ENCODE assay signal across 1 cellular context in genomic region chr22:39528681-39529486, GRCh38.
TF ChIP-seq lines count a peak whose summit lies in the region.

No MANE protein-coding gene starts in this region.

TF ChIP-seq in K562, 482 proteins besides CTCF, POLR2A, EP300 and RAD21 (continued from another document and continues in another):
- TF ChIP-seq ZBTB40 (IDR thresholded peaks at IDR 0.05) (peak; percentile 51; the same call in 1 of the 2 replicates), ZBTB40 (CRISPR knock-in tag; IDR thresholded peaks at IDR 0.05) (no peak), ZNF274 (IDR thresholded peaks at IDR 0.05; ENCODE audit: borderline replicate concordance, low read depth, low read length) (no peak), MAFG (tag; conservative IDR thresholded peaks at IDR 0.05) (no peak), TCFL5 (CRISPR knock-in tag; conservative IDR thresholded peaks at IDR 0.05) (no peak), SRSF3 (IDR thresholded peaks at IDR 0.05; ENCODE audit: insufficient read depth, low read length) (no peak), ZNF79 (CRISPR knock-in tag; IDR thresholded peaks at IDR 0.05; ENCODE audit: low read depth) (no peak), NRF1 (conservative IDR thresholded peaks at IDR 0.05 in 1 of 2, IDR thresholded peaks at IDR 0.05 in 1 of 2) (no peak), CSDE1 (IDR thresholded peaks at IDR 0.05) (no peak), TEAD1 (CRISPR knock-in tag; IDR thresholded peaks at IDR 0.05) (peak in 1 of 2 experiments; percentile 65; a peak in 1 of 4 replicates), ZNF140 (CRISPR knock-in tag; IDR thresholded peaks at IDR 0.05) (no peak), ZSCAN32 (CRISPR knock-in tag; IDR thresholded peaks at IDR 0.05) (no peak), ZNF184 (CRISPR knock-in tag; IDR thresholded peaks at IDR 0.05) (no peak), ID3 (CRISPR knock-in tag; IDR thresholded peaks at IDR 0.05) (no peak), ID3 (tag; IDR thresholded peaks at IDR 0.05) (no peak), SIX5 (IDR thresholded peaks at IDR 0.05; ENCODE audit: borderline replicate concordance in 1 of 2, insufficient read depth in 1 of 2, low read depth in 1 of 2, low read length in 2 of 2) (no peak), E2F3 (CRISPR knock-in tag; IDR thresholded peaks at IDR 0.05) (no peak), SNIP1 (IDR thresholded peaks at IDR 0.05; ENCODE audit: low read depth) (no peak), SETDB1 (IDR thresholded peaks at IDR 0.05; ENCODE audit: low read length) (no peak), TGIF2 (CRISPR knock-in tag; IDR thresholded peaks at IDR 0.05) (no peak), EGR1 (conservative IDR thresholded peaks at IDR 0.05) (no peak), NCOA2 (IDR thresholded peaks at IDR 0.05; ENCODE audit: partially characterized antibody in 2 of 2) (no peak), POLR2AphosphoS2 (IDR thresholded peaks at IDR 0.05; ENCODE audit: low read length) (no peak), TEAD2 (tag; IDR thresholded peaks at IDR 0.05) (no peak), HNRNPK (IDR thresholded peaks at IDR 0.05; ENCODE audit: low read depth, low read length, poor library complexity, severe bottlenecking) (no peak), E2F6 (IDR thresholded peaks at IDR 0.05; ENCODE audit: borderline replicate concordance in 1 of 2, extremely low read depth in 1 of 2, insufficient read depth in 1 of 2, insufficient read length in 1 of 2, low read depth in 1 of 2, low read length in 1 of 2, poor library complexity in 1 of 2, severe bottlenecking in 1 of 2) (peak in 1 of 2 experiments; percentile 37), MTA2 (IDR thresholded peaks at IDR 0.05; ENCODE audit: low read depth) (no peak), ETS1 (conservative IDR thresholded peaks at IDR 0.05; ENCODE audit: control insufficient read depth, low read depth, low read length) (peak; percentile 76)
- TF ChIP-seq, protein P1, sequence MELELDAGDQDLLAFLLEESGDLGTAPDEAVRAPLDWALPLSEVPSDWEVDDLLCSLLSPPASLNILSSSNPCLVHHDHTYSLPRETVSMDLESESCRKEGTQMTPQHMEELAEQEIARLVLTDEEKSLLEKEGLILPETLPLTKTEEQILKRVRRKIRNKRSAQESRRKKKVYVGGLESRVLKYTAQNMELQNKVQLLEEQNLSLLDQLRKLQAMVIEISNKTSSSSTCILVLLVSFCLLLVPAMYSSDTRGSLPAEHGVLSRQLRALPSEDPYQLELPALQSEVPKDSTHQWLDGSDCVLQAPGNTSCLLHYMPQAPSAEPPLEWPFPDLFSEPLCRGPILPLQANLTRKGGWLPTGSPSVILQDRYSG (tag; conservative IDR thresholded peaks at IDR 0.05; ENCODE audit: low read depth), result no peak
- TF ChIP-seq, protein P2, sequence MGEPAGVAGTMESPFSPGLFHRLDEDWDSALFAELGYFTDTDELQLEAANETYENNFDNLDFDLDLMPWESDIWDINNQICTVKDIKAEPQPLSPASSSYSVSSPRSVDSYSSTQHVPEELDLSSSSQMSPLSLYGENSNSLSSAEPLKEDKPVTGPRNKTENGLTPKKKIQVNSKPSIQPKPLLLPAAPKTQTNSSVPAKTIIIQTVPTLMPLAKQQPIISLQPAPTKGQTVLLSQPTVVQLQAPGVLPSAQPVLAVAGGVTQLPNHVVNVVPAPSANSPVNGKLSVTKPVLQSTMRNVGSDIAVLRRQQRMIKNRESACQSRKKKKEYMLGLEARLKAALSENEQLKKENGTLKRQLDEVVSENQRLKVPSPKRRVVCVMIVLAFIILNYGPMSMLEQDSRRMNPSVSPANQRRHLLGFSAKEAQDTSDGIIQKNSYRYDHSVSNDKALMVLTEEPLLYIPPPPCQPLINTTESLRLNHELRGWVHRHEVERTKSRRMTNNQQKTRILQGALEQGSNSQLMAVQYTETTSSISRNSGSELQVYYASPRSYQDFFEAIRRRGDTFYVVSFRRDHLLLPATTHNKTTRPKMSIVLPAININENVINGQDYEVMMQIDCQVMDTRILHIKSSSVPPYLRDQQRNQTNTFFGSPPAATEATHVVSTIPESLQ (CRISPR knock-in tag; IDR thresholded peaks at IDR 0.05), result no peak
- TF ChIP-seq, protein P3, sequence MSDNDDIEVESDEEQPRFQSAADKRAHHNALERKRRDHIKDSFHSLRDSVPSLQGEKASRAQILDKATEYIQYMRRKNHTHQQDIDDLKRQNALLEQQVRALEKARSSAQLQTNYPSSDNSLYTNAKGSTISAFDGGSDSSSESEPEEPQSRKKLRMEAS (CRISPR knock-in tag; IDR thresholded peaks at IDR 0.05), result 0 out of 2 replicates have a peak, but pooled peaks have one; percentile 30
- TF ChIP-seq, protein P4, sequence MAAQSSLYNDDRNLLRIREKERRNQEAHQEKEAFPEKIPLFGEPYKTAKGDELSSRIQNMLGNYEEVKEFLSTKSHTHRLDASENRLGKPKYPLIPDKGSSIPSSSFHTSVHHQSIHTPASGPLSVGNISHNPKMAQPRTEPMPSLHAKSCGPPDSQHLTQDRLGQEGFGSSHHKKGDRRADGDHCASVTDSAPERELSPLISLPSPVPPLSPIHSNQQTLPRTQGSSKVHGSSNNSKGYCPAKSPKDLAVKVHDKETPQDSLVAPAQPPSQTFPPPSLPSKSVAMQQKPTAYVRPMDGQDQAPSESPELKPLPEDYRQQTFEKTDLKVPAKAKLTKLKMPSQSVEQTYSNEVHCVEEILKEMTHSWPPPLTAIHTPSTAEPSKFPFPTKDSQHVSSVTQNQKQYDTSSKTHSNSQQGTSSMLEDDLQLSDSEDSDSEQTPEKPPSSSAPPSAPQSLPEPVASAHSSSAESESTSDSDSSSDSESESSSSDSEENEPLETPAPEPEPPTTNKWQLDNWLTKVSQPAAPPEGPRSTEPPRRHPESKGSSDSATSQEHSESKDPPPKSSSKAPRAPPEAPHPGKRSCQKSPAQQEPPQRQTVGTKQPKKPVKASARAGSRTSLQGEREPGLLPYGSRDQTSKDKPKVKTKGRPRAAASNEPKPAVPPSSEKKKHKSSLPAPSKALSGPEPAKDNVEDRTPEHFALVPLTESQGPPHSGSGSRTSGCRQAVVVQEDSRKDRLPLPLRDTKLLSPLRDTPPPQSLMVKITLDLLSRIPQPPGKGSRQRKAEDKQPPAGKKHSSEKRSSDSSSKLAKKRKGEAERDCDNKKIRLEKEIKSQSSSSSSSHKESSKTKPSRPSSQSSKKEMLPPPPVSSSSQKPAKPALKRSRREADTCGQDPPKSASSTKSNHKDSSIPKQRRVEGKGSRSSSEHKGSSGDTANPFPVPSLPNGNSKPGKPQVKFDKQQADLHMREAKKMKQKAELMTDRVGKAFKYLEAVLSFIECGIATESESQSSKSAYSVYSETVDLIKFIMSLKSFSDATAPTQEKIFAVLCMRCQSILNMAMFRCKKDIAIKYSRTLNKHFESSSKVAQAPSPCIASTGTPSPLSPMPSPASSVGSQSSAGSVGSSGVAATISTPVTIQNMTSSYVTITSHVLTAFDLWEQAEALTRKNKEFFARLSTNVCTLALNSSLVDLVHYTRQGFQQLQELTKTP (IDR thresholded peaks at IDR 0.05; ENCODE audit: low read depth in 1 of 2, partially characterized antibody in 2 of 2), result no peak
- TF ChIP-seq, protein P5, sequence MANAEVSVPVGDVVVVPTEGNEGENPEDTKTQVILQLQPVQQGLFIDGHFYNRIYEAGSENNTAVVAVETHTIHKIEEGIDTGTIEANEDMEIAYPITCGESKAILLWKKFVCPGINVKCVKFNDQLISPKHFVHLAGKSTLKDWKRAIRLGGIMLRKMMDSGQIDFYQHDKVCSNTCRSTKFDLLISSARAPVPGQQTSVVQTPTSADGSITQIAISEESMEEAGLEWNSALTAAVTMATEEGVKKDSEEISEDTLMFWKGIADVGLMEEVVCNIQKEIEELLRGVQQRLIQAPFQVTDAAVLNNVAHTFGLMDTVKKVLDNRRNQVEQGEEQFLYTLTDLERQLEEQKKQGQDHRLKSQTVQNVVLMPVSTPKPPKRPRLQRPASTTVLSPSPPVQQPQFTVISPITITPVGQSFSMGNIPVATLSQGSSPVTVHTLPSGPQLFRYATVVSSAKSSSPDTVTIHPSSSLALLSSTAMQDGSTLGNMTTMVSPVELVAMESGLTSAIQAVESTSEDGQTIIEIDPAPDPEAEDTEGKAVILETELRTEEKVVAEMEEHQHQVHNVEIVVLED (CRISPR knock-in tag; IDR thresholded peaks at IDR 0.05), result no peak
